In genomic region chr10:67668448-67668847, GRCh38 we compare ENCODE assay signal across 26 cellular contexts. TPM values are rescaled to one million over a fixed set of nuclear protein-coding genes. Genes with fewer than 3 reads are reported as not detected.
A peak's percentile ranks its signal among the peaks of the same experiment; 100 is the strongest.
DNase-seq lines count a peak whose midpoint lies in the region; TF ChIP-seq lines count a peak whose summit lies in the region.
"Had no signal": no experiment of that assay in that cellular context is flagged by ENCODE, and none has a peak within 500 bp of the region (broad histone marks: within the 10 kb centered on the region; RNA-seq: fewer than 3 reads in every experiment).

No MANE protein-coding gene starts in this region.

- H3K4me3 ChIP-seq in mammary epithelial cell (replicated peaks in 1 of 3; ENCODE audit: insufficient read depth in 1 of 3, low read depth in 2 of 3, low read length in 3 of 3), result no peak overlapping the region
- H3K4me3 ChIP-seq: body of pancreas, esophagus squamous epithelium, lung, neural progenitor cell, SJCRH30, smooth muscle cell, suprapubic skin had no signal

- no peak overlapping the region for H3K27ac ChIP-seq in mammary epithelial cell (ENCODE audit: insufficient read depth, low read depth, low read length)
- H3K27ac ChIP-seq: body of pancreas, esophagus squamous epithelium, neural progenitor cell, SJCRH30, suprapubic skin had no signal

- H3K79me2 ChIP-seq in mammary epithelial cell (ENCODE audit: insufficient read depth, low read length), result no peaks in the 10 kb centered on the region

- no peak for TF ChIP-seq CTCF in mammary epithelial cell (conservative IDR thresholded peaks at IDR 0.05 in 1 of 2, IDR thresholded peaks at IDR 0.05 in 1 of 2; ENCODE audit: extremely low read depth in 1 of 2, insufficient read depth in 1 of 2, low read depth in 1 of 2, low read length in 2 of 2)

- no peak overlapping the region for H3K9ac ChIP-seq in mammary epithelial cell (ENCODE audit: insufficient read depth, low read length)
- H3K9ac ChIP-seq: neural progenitor cell had no signal

- H3K27me3 ChIP-seq in mammary epithelial cell (ENCODE audit: insufficient read depth, low read length), result no peaks in the 10 kb centered on the region
- H3K27me3 ChIP-seq: body of pancreas, esophagus squamous epithelium, neural progenitor cell, SJCRH30, suprapubic skin had no signal

- no peak overlapping the region for H2AFZ ChIP-seq in mammary epithelial cell (ENCODE audit: low read depth, low read length)
- H2AFZ ChIP-seq: neural progenitor cell had no signal

- no TSS peak for BruUV-seq in mammary epithelial cell (replicated peaks; lab: Mats Ljungman, UMichigan)

- no peaks in the 10 kb centered on the region for H4K20me1 ChIP-seq in mammary epithelial cell (ENCODE audit: insufficient read depth, low read length)

- 44% methylated on average over 3 of the region's 3 CpGs for WGBS in mammary epithelial cell (ENCODE audit: low coverage, missing lambda C conversion rate)

- dilution Hi-C loops in mammary epithelial cell (cut with HindIII; ENCODE audit: low sequenced_read_pairs), result no loop called here

- in situ Hi-C loops in mammary epithelial cell (cut with MboI; ENCODE audit: low sequenced_read_pairs in 2 of 2), result no loop called here

- no peak overlapping the region for H3K4me2 ChIP-seq in mammary epithelial cell (ENCODE audit: insufficient read depth, low read depth, low read length)
- H3K4me2 ChIP-seq: neural progenitor cell, smooth muscle cell had no signal

- no peaks in the 10 kb centered on the region for H3K36me3 ChIP-seq in mammary epithelial cell (ENCODE audit: insufficient read depth, low read length)
- H3K36me3 ChIP-seq: esophagus squamous epithelium, neural progenitor cell, SJCRH30, suprapubic skin had no signal

- DNase-seq in COLO829 (ENCODE audit: low spot score) (peak; percentile 14), LHCN-M2 (ENCODE audit: low read depth) (peak; percentile 82), mammary epithelial cell (peak; percentile 20), kidney tubule cell (ENCODE audit: low spot score) (peak; percentile 31), NOMO-1 treated with DMSO at 0.1 percent for 48 hours (lab: John Stamatoyannopoulos, UW; ENCODE audit: unreplicated experiment) (no peak), SHP77 treated with DMSO at 0.1 percent for 48 hours (lab: John Stamatoyannopoulos, UW) (no peak), pons (ENCODE audit: low spot score) (no peak)
- DNase-seq: activated CD4-positive, alpha-beta T cell treated with anti-CD3 and anti-CD28 coated beads for 1 hour; activated CD8-positive, alpha-beta T cell treated with anti-CD3 and anti-CD28 coated beads for 36 hours; activated effector memory CD4-positive, alpha-beta T cell treated with anti-CD3 and anti-CD28 coated beads, Interleukin-2, amount 50 U/mL, for 16 hours; activated naive CD8-positive, alpha-beta T cell treated with anti-CD3 and anti-CD28 coated beads, Interleukin-2, amount 10 ng/mL, durations not matched to agents 7 days and 5 days; activated T-cell treated with anti-CD3 and anti-CD28 coated beads for 4 hours; body of pancreas; esophagus squamous epithelium; HFFc6; KBM-7; NCI-H1436; NCI-H510A treated with DMSO at 0.1 percent for 48 hours; SJCRH30; T-cell had no signal

- CTCF ChIA-PET in mammary epithelial cell (lab: Charles Lee; ENCODE audit: low non-redundant PET), result no interaction called here

- intact Hi-C loops in mammary epithelial cell (cut with micrococcal nuclease), result loop anchor here (5.0 kb wide), 1 partner anchor 489 kb away; no protein-coding TSS in a partner anchor

- H3K4me1 ChIP-seq in mammary epithelial cell (ENCODE audit: insufficient read depth, low read length), result no peaks in the 10 kb centered on the region
- H3K4me1 ChIP-seq: body of pancreas, esophagus squamous epithelium, neural progenitor cell, suprapubic skin had no signal

- no peaks in the 10 kb centered on the region for H3K9me3 ChIP-seq in mammary epithelial cell (replicated peaks; ENCODE audit: insufficient read depth, low read length)
- H3K9me3 ChIP-seq: body of pancreas, esophagus squamous epithelium, SJCRH30, suprapubic skin had no signal

RNA-seq across cellular contexts. Expression of gene CTNNA3, which starts 27.5 kb away (rescaled TPM):
- 0.06 and 0.19 TPM in 2 replicates for total RNA-seq in LHCN-M2 (2014; rRNA removed)
- polyA plus RNA-seq in LHCN-M2 (2012), result 0.01 TPM
- total RNA-seq in mammary epithelial cell, result not detected
- polyA plus RNA-seq in mammary epithelial cell, result not detected
- not detected for polyA minus RNA-seq in mammary epithelial cell
- total RNA-seq: activated CD8-positive, alpha-beta T cell treated with anti-CD3 and anti-CD28 coated beads for 36 hours; HFFc6; pulmonary artery endothelial cell had no signal
- polyA plus RNA-seq: CD14-positive monocyte, smooth muscle cell had no signal

Comparison
In these comparisons a context has a peak if more than half of its experiments do, and no peak if none do; other contexts are left out.
1. DNase-seq: peak in COLO829 (single experiment), LHCN-M2 (single experiment), mammary epithelial cell (single experiment) and kidney tubule cell (single experiment); none in NOMO-1 treated with DMSO at 0.1 percent for 48 hours (single experiment), SHP77 treated with DMSO at 0.1 percent for 48 hours (single experiment) and pons (single experiment).